Comparison of ENCODE assay signal across 27 cellular contexts in the genomic region with DNA sequence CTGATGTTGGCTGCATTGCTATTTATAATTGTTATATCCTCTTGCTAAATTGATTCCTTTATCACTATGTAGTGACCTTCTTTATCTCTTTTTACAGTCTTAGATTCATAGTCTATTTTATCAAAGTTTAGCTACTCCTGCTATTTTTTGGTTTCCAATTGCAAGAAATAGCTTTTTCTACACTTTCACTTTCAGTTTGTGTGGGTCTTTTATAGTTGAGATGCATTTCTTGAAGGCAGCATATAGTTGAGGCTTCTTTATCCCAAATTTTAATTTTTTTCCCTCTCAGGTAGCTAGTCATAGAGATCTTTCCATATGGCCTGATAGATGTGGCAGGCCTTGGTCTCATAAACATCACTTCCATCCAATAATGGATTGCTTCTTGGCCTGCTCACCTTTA.
DNase-seq lines count a peak whose midpoint lies in the region; ATAC-seq, FAIRE-seq and TF ChIP-seq lines count a peak whose summit lies in the region.
"Had no signal": no experiment of that assay in that cellular context is flagged by ENCODE, and none has a peak within 500 bp of the region (broad histone marks: within the 10 kb centered on the region; RNA-seq: fewer than 3 reads in every experiment).

No MANE protein-coding gene starts in this region.

- H3K36me3 ChIP-seq in adipocyte (ENCODE audit: control insufficient read depth, insufficient read depth, low read length, severe bottlenecking), result peaks cover 3% of the 10 kb centered on the region
- H3K36me3 ChIP-seq in endodermal cell (ENCODE audit: control insufficient read depth, insufficient read depth, low read length), result no peaks in the 10 kb centered on the region
- H3K36me3 ChIP-seq: brain microvascular endothelial cell, lower lobe of right lung had no signal

- peaks cover 8% of the 10 kb centered on the region for H3K9me3 Mint-ChIP-seq in activated CD4-positive, alpha-beta T cell treated with anti-CD3 and anti-CD28 coated beads, Interleukin-2, amount 10 ng/mL, durations not matched to agents 24 days and 14 days
- peaks cover 3 to 11% of the 10 kb centered on the region in 2 donors for H3K9me3 Mint-ChIP-seq in natural killer cell
- H3K9me3 Mint-ChIP-seq in H9, result peaks cover under 1 to 11% of the 10 kb centered on the region in 2 experiments; a peak in 4 of 5 replicates
- peaks cover 9% of the 10 kb centered on the region for H3K9me3 Mint-ChIP-seq in endodermal cell

- peak overlapping the region; percentile 54 for H3K4me3 Mint-ChIP-seq in activated CD4-positive, alpha-beta T cell treated with anti-CD3 and anti-CD28 coated beads, Interleukin-2, amount 10 ng/mL, durations not matched to agents 24 days and 14 days
- H3K4me3 Mint-ChIP-seq in natural killer cell (peak overlapping the region; percentile 71), H9 (no peak overlapping the region), endodermal cell (no peak overlapping the region)
- H3K4me3 Mint-ChIP-seq: neural progenitor cell had no signal

- H3K4me3 ChIP-seq in adipocyte (ENCODE audit: low read length), result peak overlapping the region; percentile 55
- no peak overlapping the region for H3K4me3 ChIP-seq in endodermal cell (ENCODE audit: low read length)
- H3K4me3 ChIP-seq: lower lobe of right lung, neural progenitor cell, SJSA1, transverse colon had no signal

- no peak for DNase-seq in activated CD4-positive, alpha-beta T cell treated with anti-CD3 and anti-CD28 coated beads, Interleukin-2, amount 10 ng/mL, durations not matched to agents 24 days and 14 days
- DNase-seq in activated CD4-positive, alpha-beta T cell treated with anti-CD3 and anti-CD28 coated beads, Interleukin-2, amount 50 U/mL, for 48 hours, result no peak
- DNase-seq in GM12892 (ENCODE audit: insufficient read length) (no peak), adipocyte (ENCODE audit: low read depth) (peak; percentile 17), natural killer cell (no peak), H9 (no peak), endodermal cell (no peak)
- DNase-seq: 8988T; activated CD4-positive, alpha-beta T cell treated with anti-CD3 and anti-CD28 coated beads for 4 hours; activated effector memory CD4-positive, alpha-beta T cell treated with Interleukin-2 at 50 U/mL for 16 hours; AML-193; brain microvascular endothelial cell; DMS53; effector CD8-positive, alpha-beta T cell; GF-D8; KBM-7; lower lobe of right lung; NCI-H2171; NCI-H510A treated with DMSO at 0.1 percent for 48 hours; stimulated activated CD4-positive, alpha-beta T cell treated with anti-CD3 and anti-CD28 coated beads, Interleukin-15, amount 100 ng/mL, for 24 hours; transverse colon had no signal

- H2BK12ac ChIP-seq in H9 (ENCODE audit: insufficient read length, low read depth, low read length), result no peak overlapping the region

- H2AFZ ChIP-seq in H9 (ENCODE audit: low read length), result no peak overlapping the region
- H2AFZ ChIP-seq: neural progenitor cell had no signal

- H4K91ac ChIP-seq in H9 (ENCODE audit: insufficient read length, low read depth, low read length), result no peak overlapping the region

- H3K4me1 ChIP-seq in adipocyte (ENCODE audit: control insufficient read depth, insufficient read depth, low read length), result no peaks in the 10 kb centered on the region
- H3K4me1 ChIP-seq in H9 (ENCODE audit: insufficient read depth, low read length), result no peaks in the 10 kb centered on the region
- H3K4me1 ChIP-seq in endodermal cell (ENCODE audit: control insufficient read depth, insufficient read depth, low read length), result no peaks in the 10 kb centered on the region
- H3K4me1 ChIP-seq: lower lobe of right lung, neural progenitor cell, SJSA1 had no signal

- H3K18ac ChIP-seq in H9 (ENCODE audit: insufficient read length, low read depth, low read length), result no peak overlapping the region

- peak; percentile 79 for FAIRE-seq in GM12892 (lab: Jason Lieb, UNC)
- FAIRE-seq: colon, keratinocyte, RCC 7860 had no signal

- H3K79me2 ChIP-seq in H9 (ENCODE audit: insufficient read depth, low read length), result no peaks in the 10 kb centered on the region

- no peak for TF ChIP-seq POLR2A in GM12892 (IDR thresholded peaks at IDR 0.05; ENCODE audit: low read depth, low read length)

- H3K27me3 Mint-ChIP-seq in activated CD4-positive, alpha-beta T cell treated with anti-CD3 and anti-CD28 coated beads, Interleukin-2, amount 10 ng/mL, durations not matched to agents 24 days and 14 days, result no peaks in the 10 kb centered on the region
- H3K27me3 Mint-ChIP-seq in natural killer cell (ENCODE audit: low read depth in 2 of 2) (no peaks in the 10 kb centered on the region), H9 (ENCODE audit: low read depth) (no peaks in the 10 kb centered on the region), endodermal cell (ENCODE audit: insufficient read depth) (no peaks in the 10 kb centered on the region)

- H3K14ac ChIP-seq in H9 (ENCODE audit: insufficient read depth, low read length), result no peak overlapping the region

- H3K27ac ChIP-seq in H9 (ENCODE audit: insufficient read length, low read depth, low read length) (no peak overlapping the region), endodermal cell (ENCODE audit: low read depth, low read length) (no peak overlapping the region)
- H3K27ac ChIP-seq: brain microvascular endothelial cell, lower lobe of right lung, neural progenitor cell, SJSA1, transverse colon had no signal

- H4K5ac ChIP-seq in H9 (ENCODE audit: insufficient read length, low read depth, low read length), result no peak overlapping the region

- H3K23me2 ChIP-seq in H9 (ENCODE audit: insufficient read length, low read depth, low read length, poor library complexity, severe bottlenecking), result no peaks in the 10 kb centered on the region

- no peak overlapping the region for H3K4ac ChIP-seq in H9 (ENCODE audit: low read depth, low read length)

- no peak overlapping the region for H2BK120ac ChIP-seq in H9 (ENCODE audit: low read depth, low read length, poor library complexity, severe bottlenecking)

- no peaks in the 10 kb centered on the region for H4K20me1 ChIP-seq in H9 (ENCODE audit: control insufficient read depth, insufficient read depth, insufficient read length)

- H3K27me3 ChIP-seq in adipocyte (replicated peaks; ENCODE audit: control insufficient read depth, insufficient read depth, low read length) (no peaks in the 10 kb centered on the region), H9 (ENCODE audit: insufficient read depth, low read length) (no peaks in the 10 kb centered on the region), endodermal cell (ENCODE audit: control insufficient read depth, insufficient read depth, low read length, poor library complexity, severe bottlenecking) (no peaks in the 10 kb centered on the region)
- H3K27me3 ChIP-seq: brain microvascular endothelial cell, neural progenitor cell, SJSA1, transverse colon had no signal

- no peak overlapping the region for H2BK5ac ChIP-seq in H9 (ENCODE audit: insufficient read length, low read length)

- H3K9ac ChIP-seq in adipocyte (ENCODE audit: low read length) (no peak overlapping the region), H9 (ENCODE audit: extremely low read depth, insufficient read length, low read length) (no peak overlapping the region), endodermal cell (ENCODE audit: extremely low read depth, low read length, poor library complexity, severe bottlenecking) (no peak overlapping the region)
- H3K9ac ChIP-seq: neural progenitor cell had no signal

- H2BK15ac ChIP-seq in H9 (ENCODE audit: low read depth, low read length), result no peak overlapping the region

- peaks cover 7% of the 10 kb centered on the region for H3K9me3 ChIP-seq in adipocyte (ENCODE audit: control insufficient read depth, low read length)
- H3K9me3 ChIP-seq in H9 (ENCODE audit: control insufficient read depth, low read depth, low read length), result no peaks in the 10 kb centered on the region
- peaks cover 12% of the 10 kb centered on the region for H3K9me3 ChIP-seq in endodermal cell (ENCODE audit: control insufficient read depth, low read length)
- H3K9me3 ChIP-seq: SJSA1 had no signal

- no peak overlapping the region for H3T11ph ChIP-seq in H9 (ENCODE audit: low read length)

- H2AK5ac ChIP-seq in H9 (ENCODE audit: insufficient read length, low read length), result no peak overlapping the region

- H3K4me2 ChIP-seq in H9 (ENCODE audit: insufficient read depth, insufficient read length, low read length), result no peak overlapping the region
- H3K4me2 ChIP-seq: neural progenitor cell had no signal

- no peak overlapping the region for H3K23ac ChIP-seq in H9 (ENCODE audit: insufficient read length, low read depth, low read length)

- intact Hi-C loops in activated CD4-positive, alpha-beta T cell treated with anti-CD3 and anti-CD28 coated beads, Interleukin-2, amount 10 ng/mL, durations not matched to agents 24 days and 14 days (cut with micrococcal nuclease), result loop anchor here (10.0 kb wide), 1 partner anchor 179 kb away; no protein-coding TSS in a partner anchor
- intact Hi-C loops in natural killer cell (cut with micrococcal nuclease), result no loop called here

- peaks cover 18% of the 10 kb centered on the region for H3K36me3 Mint-ChIP-seq in activated CD4-positive, alpha-beta T cell treated with anti-CD3 and anti-CD28 coated beads, Interleukin-2, amount 10 ng/mL, durations not matched to agents 24 days and 14 days (ENCODE audit: low read depth)
- H3K36me3 Mint-ChIP-seq in natural killer cell (peaks cover 30% of the 10 kb centered on the region), H9 (ENCODE audit: insufficient read depth in 1 of 3, low read depth in 3 of 3) (peaks cover 4 to 17% (median 15%) of the 10 kb centered on the region in 3 experiments; a peak in 6 of 7 replicates), endodermal cell (ENCODE audit: low read depth) (peaks cover 7% of the 10 kb centered on the region)

- no peak for ATAC-seq in natural killer cell
- ATAC-seq in HG02571 (IDR thresholded peaks at IDR 0.05; ENCODE audit: unreplicated experiment), result no peak
- ATAC-seq: lower lobe of right lung had no signal

- TF ChIP-seq CTCF in natural killer cell (IDR thresholded peaks at IDR 0.05) (no peak), H9 (conservative IDR thresholded peaks at IDR 0.05) (no peak), endodermal cell (conservative IDR thresholded peaks at IDR 0.05) (no peak)

- H4K8ac ChIP-seq in H9 (replicated peaks; ENCODE audit: insufficient read length, low read depth, low read length), result no peak overlapping the region

- peaks cover 11% of the 10 kb centered on the region for H3K4me1 Mint-ChIP-seq in activated CD4-positive, alpha-beta T cell treated with anti-CD3 and anti-CD28 coated beads, Interleukin-2, amount 10 ng/mL, durations not matched to agents 24 days and 14 days
- H3K4me1 Mint-ChIP-seq in natural killer cell, result peaks cover 10 to 13% of the 10 kb centered on the region in 2 donors
- H3K4me1 Mint-ChIP-seq in H9, result no peaks in the 10 kb centered on the region; a peak in 1 of 4 replicates
- H3K4me1 Mint-ChIP-seq in endodermal cell, result no peaks in the 10 kb centered on the region
- H3K4me1 Mint-ChIP-seq: neural progenitor cell had no signal

- H3K79me1 ChIP-seq in H9 (ENCODE audit: insufficient read depth, low read depth, low read length, poor library complexity, severe bottlenecking), result no peaks in the 10 kb centered on the region

- no peak overlapping the region for H3K27ac Mint-ChIP-seq in activated CD4-positive, alpha-beta T cell treated with anti-CD3 and anti-CD28 coated beads, Interleukin-2, amount 10 ng/mL, durations not matched to agents 24 days and 14 days
- peak overlapping the region; percentile 72 to 77 for H3K27ac Mint-ChIP-seq in natural killer cell
- no peak overlapping the region for H3K27ac Mint-ChIP-seq in H9
- no peak overlapping the region for H3K27ac Mint-ChIP-seq in endodermal cell
- H3K27ac Mint-ChIP-seq: neural progenitor cell had no signal

- H3K56ac ChIP-seq in H9 (ENCODE audit: insufficient read length, low read depth, low read length), result no peak overlapping the region

- H2BK20ac ChIP-seq in H9 (ENCODE audit: low read depth, low read length, poor library complexity, severe bottlenecking), result no peak overlapping the region

Comparison
In these comparisons a context has a peak if more than half of its experiments do, and no peak if none do; other contexts are left out.
1. H3K27ac Mint-ChIP-seq: peak in natural killer cell (2 of 2); none in activated CD4-positive, alpha-beta T cell treated with anti-CD3 and anti-CD28 coated beads, Interleukin-2, amount 10 ng/mL, durations not matched to agents 24 days and 14 days (single experiment), H9 (0 of 3) and endodermal cell (single experiment).
2. H3K4me3 Mint-ChIP-seq: peak in activated CD4-positive, alpha-beta T cell treated with anti-CD3 and anti-CD28 coated beads, Interleukin-2, amount 10 ng/mL, durations not matched to agents 24 days and 14 days (single experiment) and natural killer cell (single experiment); none in H9 (0 of 2) and endodermal cell (single experiment).